Comparison of ENCODE assay signal across 8 cellular contexts in the genomic region with DNA sequence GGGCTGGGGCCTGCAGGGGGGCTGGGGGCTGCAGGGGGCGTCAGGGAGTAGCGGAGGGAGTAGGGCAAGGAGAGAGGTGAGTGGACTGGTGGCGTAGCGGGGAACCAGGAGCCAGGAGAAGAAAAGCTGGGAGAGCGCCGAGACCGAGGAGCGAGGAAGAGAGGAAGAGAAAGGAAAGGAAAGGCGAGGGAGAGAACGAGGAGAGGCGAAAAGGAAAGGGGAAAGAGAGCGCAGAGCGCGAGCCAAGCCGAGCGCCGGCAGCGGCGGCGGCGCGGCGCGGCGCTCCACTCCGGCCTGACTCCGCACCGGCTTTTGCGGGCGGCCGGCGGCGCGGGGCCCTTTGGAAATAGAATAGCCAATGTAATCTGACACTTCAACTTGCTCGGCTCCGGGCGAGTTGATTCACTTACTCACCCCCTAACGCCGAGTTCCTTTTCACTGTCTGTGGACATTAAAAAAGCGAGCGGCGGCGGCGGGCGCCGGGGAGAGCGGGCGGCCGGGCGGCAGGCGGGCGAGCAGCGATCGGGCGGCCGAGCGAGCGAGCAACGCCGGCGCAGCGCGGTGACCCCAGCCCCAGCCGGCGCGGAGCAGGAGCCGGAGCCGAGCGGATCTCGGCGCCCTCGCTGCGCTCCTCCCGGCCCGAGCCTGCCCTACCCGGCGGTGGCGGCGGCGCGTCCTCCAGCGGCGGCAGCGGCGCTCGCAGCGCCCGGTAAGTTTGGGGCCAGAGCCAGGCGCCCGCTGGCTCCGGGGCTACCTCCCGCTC. TPM values are rescaled to one million over a fixed set of nuclear protein-coding genes. Genes with fewer than 3 reads are reported as not detected.
DNase-seq lines count a peak whose midpoint lies in the region; ATAC-seq, FAIRE-seq and TF ChIP-seq lines count a peak whose summit lies in the region.

A gene with protein sequence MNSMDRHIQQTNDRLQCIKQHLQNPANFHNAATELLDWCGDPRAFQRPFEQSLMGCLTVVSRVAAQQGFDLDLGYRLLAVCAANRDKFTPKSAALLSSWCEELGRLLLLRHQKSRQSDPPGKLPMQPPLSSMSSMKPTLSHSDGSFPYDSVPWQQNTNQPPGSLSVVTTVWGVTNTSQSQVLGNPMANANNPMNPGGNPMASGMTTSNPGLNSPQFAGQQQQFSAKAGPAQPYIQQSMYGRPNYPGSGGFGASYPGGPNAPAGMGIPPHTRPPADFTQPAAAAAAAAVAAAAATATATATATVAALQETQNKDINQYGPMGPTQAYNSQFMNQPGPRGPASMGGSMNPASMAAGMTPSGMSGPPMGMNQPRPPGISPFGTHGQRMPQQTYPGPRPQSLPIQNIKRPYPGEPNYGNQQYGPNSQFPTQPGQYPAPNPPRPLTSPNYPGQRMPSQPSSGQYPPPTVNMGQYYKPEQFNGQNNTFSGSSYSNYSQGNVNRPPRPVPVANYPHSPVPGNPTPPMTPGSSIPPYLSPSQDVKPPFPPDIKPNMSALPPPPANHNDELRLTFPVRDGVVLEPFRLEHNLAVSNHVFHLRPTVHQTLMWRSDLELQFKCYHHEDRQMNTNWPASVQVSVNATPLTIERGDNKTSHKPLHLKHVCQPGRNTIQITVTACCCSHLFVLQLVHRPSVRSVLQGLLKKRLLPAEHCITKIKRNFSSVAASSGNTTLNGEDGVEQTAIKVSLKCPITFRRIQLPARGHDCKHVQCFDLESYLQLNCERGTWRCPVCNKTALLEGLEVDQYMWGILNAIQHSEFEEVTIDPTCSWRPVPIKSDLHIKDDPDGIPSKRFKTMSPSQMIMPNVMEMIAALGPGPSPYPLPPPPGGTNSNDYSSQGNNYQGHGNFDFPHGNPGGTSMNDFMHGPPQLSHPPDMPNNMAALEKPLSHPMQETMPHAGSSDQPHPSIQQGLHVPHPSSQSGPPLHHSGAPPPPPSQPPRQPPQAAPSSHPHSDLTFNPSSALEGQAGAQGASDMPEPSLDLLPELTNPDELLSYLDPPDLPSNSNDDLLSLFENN (plus strand): TSS at position 405 of the 763 bp plus-strand sequence. CDS start 132,667 bp downstream, outside the sequence.

- peaks cover 21% of the 10 kb centered on the region for H3K4me1 Mint-ChIP-seq in Caco-2 (ENCODE audit: low read depth, unreplicated experiment)

- no peaks in the 10 kb centered on the region for H3K9me2 ChIP-seq in OCI-LY1 (ENCODE audit: low read depth, low read length)

- H3K36me3 Mint-ChIP-seq in Caco-2 (ENCODE audit: insufficient read depth, unreplicated experiment), result peaks cover 26% of the 10 kb centered on the region

- CTCF ChIA-PET in Caco-2 (lab: Charles Lee), result interaction anchor here (0.6 to 3.5 kb wide), 3 partner anchors 9 to 127 kb away, joined by 3 to 19 read pairs (median 5); no protein-coding TSS in a partner anchor

- peak; percentile 16 for FAIRE-seq in HTR-8/SVneo (lab: Jason Lieb, UNC)

- no peak within 1 kb of the TSS for H3K27ac ChIP-seq in OCI-LY1 (ENCODE audit: low read depth, low read length, poor library complexity, severe bottlenecking)

- DNase-seq in Caco-2 (peak; percentile 91 to 93), HTR-8/SVneo (ENCODE audit: insufficient read length, low spot score) (peak; percentile 90), activated T-cell treated with anti-CD3 and anti-CD28 coated beads for 24 hours (ENCODE audit: low read depth) (peak; percentile 71), epithelial cell of esophagus (ENCODE audit: low read depth) (peak; percentile 94)
- peak; percentile 54 to 68 for DNase-seq in stimulated activated CD8-positive, alpha-beta memory T cell treated with anti-CD3 and anti-CD28 coated beads, Interleukin-4, amount 100 ng/mL, for 1 hour (ENCODE audit: low read depth in 2 of 2, low spot score in 1 of 2)

- H3K36me3 ChIP-seq in Caco-2 (ENCODE audit: control insufficient read depth, insufficient read depth, low read length) (no peaks in the 10 kb centered on the region), OCI-LY1 (ENCODE audit: insufficient read depth, low read length) (no peaks in the 10 kb centered on the region)

- H3K4me3 ChIP-seq in Caco-2 (ENCODE audit: low read depth, low read length) (peak within 1 kb of the TSS; percentile 82), OCI-LY1 (ENCODE audit: low read depth, low read length, poor library complexity, severe bottlenecking) (peak within 1 kb of the TSS; percentile 54), epithelial cell of esophagus (ENCODE audit: low read length) (peak within 1 kb of the TSS; percentile 84), mononuclear cell (ENCODE audit: low read length) (peak within 1 kb of the TSS; percentile 88)

- H2AFZ ChIP-seq in OCI-LY1 (ENCODE audit: low read length), result no peak within 1 kb of the TSS

- TF ChIP-seq CTCF in Caco-2 (IDR thresholded peaks at IDR 0.05; ENCODE audit: insufficient read depth in 1 of 2, low read depth in 1 of 2, low read length in 1 of 2, severe bottlenecking in 1 of 2, unreplicated experiment in 1 of 2) (peak; percentile 25 to 41), OCI-LY1 (IDR thresholded peaks at IDR 0.05; ENCODE audit: low read length) (peak; percentile 25; the same call in 1 of the 2 replicates), epithelial cell of esophagus (IDR thresholded peaks at IDR 0.05; ENCODE audit: insufficient read depth, low read depth, low read length, missing control alignments) (no peak)

- H3F3A ChIP-seq in OCI-LY1 (ENCODE audit: insufficient read depth, low read length), result no peaks in the 10 kb centered on the region

- POLR2A ChIA-PET in Caco-2 (lab: Charles Lee), result interaction anchor here (0.5 kb wide), 1 partner anchor 94 kb away, joined by 3 read pairs; no protein-coding TSS in a partner anchor

- peak within 1 kb of the TSS; percentile 74 for H3K4me3 Mint-ChIP-seq in Caco-2 (ENCODE audit: unreplicated experiment)

- peak; percentile 54 for ATAC-seq in GM21367 (IDR thresholded peaks at IDR 0.05; ENCODE audit: unreplicated experiment)

- H3K27me3 ChIP-seq in Caco-2 (replicated peaks; ENCODE audit: control insufficient read depth, insufficient read depth, low read length) (no peaks in the 10 kb centered on the region), OCI-LY1 (ENCODE audit: insufficient read depth, low read length) (peaks cover 6% of the 10 kb centered on the region; the same call in 1 of the 2 replicates), mononuclear cell (ENCODE audit: insufficient read depth, low read length) (no peaks in the 10 kb centered on the region)

- no peaks in the 10 kb centered on the region for H4K20me1 ChIP-seq in OCI-LY1 (ENCODE audit: insufficient read depth, low read length)

- no peaks in the 10 kb centered on the region for H3K79me2 ChIP-seq in OCI-LY1 (ENCODE audit: insufficient read depth, low read length)

- no peak within 1 kb of the TSS for H3K9ac ChIP-seq in OCI-LY1 (ENCODE audit: low read length)

- H3K27ac Mint-ChIP-seq in Caco-2 (ENCODE audit: unreplicated experiment), result peak within 1 kb of the TSS; percentile 89

- H3K4me1 ChIP-seq in Caco-2 (peaks cover 37% of the 10 kb centered on the region), OCI-LY1 (ENCODE audit: insufficient read depth, low read length, severe bottlenecking) (peaks cover 22% of the 10 kb centered on the region), mononuclear cell (ENCODE audit: insufficient read depth, low read length) (peaks cover 51% of the 10 kb centered on the region)

- no peaks in the 10 kb centered on the region for H3K9me3 Mint-ChIP-seq in Caco-2 (ENCODE audit: unreplicated experiment)

- no peaks in the 10 kb centered on the region for H3K27me3 Mint-ChIP-seq in Caco-2 (ENCODE audit: insufficient read depth, unreplicated experiment)

- no peaks in the 10 kb centered on the region for H3K9me3 ChIP-seq in Caco-2
- H3K9me3 ChIP-seq in OCI-LY1 (ENCODE audit: low read length), result no peaks in the 10 kb centered on the region
- H3K9me3 ChIP-seq in mononuclear cell (ENCODE audit: low read depth, low read length), result no peaks in the 10 kb centered on the region

- peak within 1 kb of the TSS; percentile 66 for H3K4me2 ChIP-seq in OCI-LY1 (ENCODE audit: low read length)

- intact Hi-C loops in Caco-2 (cut with micrococcal nuclease; ENCODE audit: unreplicated experiment), result loop anchor here (1.0 to 10.0 kb wide), 6 partner anchors 9 to 806 kb away; no protein-coding TSS in a partner anchor

- BruUV-seq in Caco-2 (replicated peaks; lab: Mats Ljungman, UMichigan), result no TSS peak

RNA-seq across cellular contexts. Expression of the gene that starts here (rescaled TPM):
- total RNA-seq in Caco-2 (2022) (42.3 and 43.7 TPM in 2 replicates), mononuclear cell (26.2 TPM)
